ENCODE assay signal across 8 cellular contexts in the genomic region with DNA sequence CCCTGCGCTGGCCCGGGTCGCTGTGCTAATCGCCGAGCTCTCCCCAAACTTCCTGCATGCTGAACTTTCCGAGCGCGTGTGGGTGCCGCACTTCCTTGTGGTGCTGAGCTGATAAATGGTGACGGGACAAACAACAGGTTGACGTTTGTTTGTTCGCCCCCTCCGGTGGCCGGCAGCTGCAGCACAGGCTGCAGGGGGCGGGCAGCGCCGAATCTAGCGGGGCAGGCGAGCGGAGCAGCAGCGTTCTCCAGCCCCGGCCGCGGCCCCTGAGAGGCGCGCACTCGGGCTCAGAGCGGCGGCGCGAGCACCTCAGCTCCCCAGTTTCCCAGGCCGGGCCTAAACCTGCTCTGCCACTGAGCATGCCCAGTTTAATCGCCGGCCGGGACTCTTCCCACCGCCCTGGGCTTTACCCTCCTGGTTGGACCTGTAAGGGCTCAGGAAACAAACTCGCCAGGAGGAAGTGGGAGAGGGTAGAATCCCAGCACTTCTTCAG. TPM values are rescaled to one million over a fixed set of nuclear protein-coding genes. Genes with fewer than 3 reads are reported as not detected.
A peak's percentile ranks its signal among the peaks of the same experiment; 100 is the strongest.
DNase-seq lines count a peak whose midpoint lies in the region; ATAC-seq and TF ChIP-seq lines count a peak whose summit lies in the region.

Gene PDGFD (minus strand): TSS at position 120 of the 493 bp plus-strand sequence.

- no peak within 1 kb of the TSS for H3K9ac ChIP-seq in stomach smooth muscle (ENCODE audit: low read length in 2 of 2)

- H3K27me3 Mint-ChIP-seq in IgD-negative memory B cell = peaks cover 3% of the 10 kb centered on the region
- H3K27me3 Mint-ChIP-seq in T-cell = peaks cover 23% of the 10 kb centered on the region in 2 donors

- CTCF ChIA-PET in GM10248 (lab: Yijun Ruan, JAX) = interaction anchor here (1.2 to 2.3 kb wide), 3 partner anchors 8 to 234 kb away, joined by 3 to 9 read pairs (median 4); no protein-coding TSS in a partner anchor
- CTCF ChIA-PET in T-cell (lab: Charles Lee) = no interaction called here

- H3K4me1 ChIP-seq in ectodermal cell (ENCODE audit: control insufficient read depth, insufficient read depth, low read length) (no peaks in the 10 kb centered on the region), stomach smooth muscle (ENCODE audit: control insufficient read depth, insufficient read depth, low read length) (no peaks in the 10 kb centered on the region)

- 1% methylated on average over 37 of the region's 37 CpGs for WGBS in ectodermal cell, 2 experiments

- H3K4me3 ChIP-seq in ectodermal cell (ENCODE audit: insufficient read depth, low read depth, low read length) = peak within 1 kb of the TSS; percentile 63
- peak within 1 kb of the TSS; percentile 46 to 69 for H3K4me3 ChIP-seq in stomach smooth muscle (ENCODE audit: low read length in 2 of 2)

- H3K27ac ChIP-seq in ectodermal cell (ENCODE audit: insufficient read depth, low read depth, low read length, poor library complexity, severe bottlenecking) = no peak within 1 kb of the TSS
- H3K27ac ChIP-seq in stomach smooth muscle (ENCODE audit: low read length) = no peak within 1 kb of the TSS

- ATAC-seq in GM21717 (IDR thresholded peaks at IDR 0.05; ENCODE audit: unreplicated experiment) = peak; percentile 92
- ATAC-seq in T-cell (replicated peaks in 1 of 4) = peak; percentile 37 to 73 (median 60)

- no peaks in the 10 kb centered on the region for H3K9me3 ChIP-seq in ectodermal cell (ENCODE audit: control insufficient read depth, low read length)
- H3K9me3 ChIP-seq in stomach smooth muscle (ENCODE audit: control insufficient read depth in 2 of 2, low read length in 2 of 2) = no peaks in the 10 kb centered on the region

- H3K4me1 Mint-ChIP-seq in IgD-negative memory B cell (peaks cover 3 to 10% (median 10%) of the 10 kb centered on the region in 3 donors), T-cell (peaks cover 5 to 6% (median 6%) of the 10 kb centered on the region in 3 donors)

- H3K9me3 Mint-ChIP-seq in IgD-negative memory B cell = no peaks in the 10 kb centered on the region
- H3K9me3 Mint-ChIP-seq in T-cell = no peaks in the 10 kb centered on the region

- H3K4me3 Mint-ChIP-seq in IgD-negative memory B cell (peak within 1 kb of the TSS; percentile 82 to 97 (median 92)), T-cell (peak within 1 kb of the TSS; percentile 60 to 78 (median 63))

- H3K27me3 ChIP-seq in ectodermal cell (ENCODE audit: control insufficient read depth, insufficient read depth, low read length, poor library complexity, severe bottlenecking) (no peaks in the 10 kb centered on the region), stomach smooth muscle (ENCODE audit: control insufficient read depth in 1 of 2, insufficient read depth in 2 of 2, low read length in 2 of 2) (peaks cover 3 to 9% of the 10 kb centered on the region in 2 donors)

- POLR2A ChIA-PET in GM10248 (lab: Yijun Ruan, JAX) = no interaction called here
- POLR2A ChIA-PET in T-cell (lab: Charles Lee) = no interaction called here

- TF ChIP-seq CTCF in GM10248 (IDR thresholded peaks at IDR 0.05; ENCODE audit: control extremely low read depth, extremely low read depth, low read depth, missing control alignments) = peak; percentile 18

- H3K36me3 ChIP-seq in ectodermal cell (ENCODE audit: control insufficient read depth, insufficient read depth, low read length) = no peaks in the 10 kb centered on the region
- H3K36me3 ChIP-seq in stomach smooth muscle (ENCODE audit: control insufficient read depth in 2 of 2, insufficient read depth in 2 of 2, low read length in 2 of 2) = no peaks in the 10 kb centered on the region

- H3K27ac Mint-ChIP-seq in IgD-negative memory B cell (peak within 1 kb of the TSS in 1 of 3 donors; percentile 83), T-cell (no peak within 1 kb of the TSS)

- H3K36me3 Mint-ChIP-seq in IgD-negative memory B cell (no peaks in the 10 kb centered on the region), T-cell (no peaks in the 10 kb centered on the region)

- DNase-seq in GM10248 (ENCODE audit: extremely low spot score) (peak; percentile 47), T-cell (peak in 29 of 34 experiments; percentile 0 to 57 (median 25)), lung microvascular endothelial cell (ENCODE audit: low read depth in 2 of 2) (peak; percentile 78 to 93), NCI-H2029 treated with DMSO at 0.1 percent for 48 hours (lab: John Stamatoyannopoulos, UW) (no peak)

RNA-seq across cellular contexts. Expression of gene PDGFD, which starts in this region (rescaled TPM):
- 2.3 TPM for polyA plus RNA-seq in IgD-negative memory B cell
- total RNA-seq in T-cell (1 to 10 TPM in 3 of 5 donors, under 1 TPM in 2; 0.35 to 2.9 (median 1.2) TPM), lung microvascular endothelial cell (23.5 and 43.8 TPM in 2 replicates)
- 2.8 TPM for polyA plus RNA-seq in ectodermal cell (2013, experiment 1 of 4)
- 3.3 TPM for polyA plus RNA-seq in ectodermal cell (2013, experiment 2 of 4)
- 2.9 TPM for polyA plus RNA-seq in ectodermal cell (2013, experiment 3 of 4)
- polyA plus RNA-seq in ectodermal cell (2013, experiment 4 of 4) = 2.4 TPM
